ENCODE assay signal across 8 cellular contexts in the genomic region with DNA sequence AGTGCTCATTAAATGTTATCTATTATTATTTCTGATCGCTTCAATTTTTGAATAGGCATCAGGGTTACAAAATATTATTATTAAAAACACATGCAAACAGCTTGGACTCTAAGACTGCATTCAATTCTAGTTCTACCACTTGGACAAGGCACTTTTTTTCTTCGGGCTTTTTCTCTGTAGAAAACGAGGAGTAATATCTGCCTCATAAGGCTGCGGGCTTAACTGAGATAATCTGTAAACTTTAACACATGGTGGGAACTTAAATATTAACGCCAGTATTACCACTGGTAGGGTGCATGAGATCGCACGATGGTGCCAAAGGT. TPM values are rescaled to one million over a fixed set of nuclear protein-coding genes. Genes with fewer than 3 reads are reported as not detected.
DNase-seq lines count a peak whose midpoint lies in the region; ATAC-seq, FAIRE-seq and TF ChIP-seq lines count a peak whose summit lies in the region.

No MANE protein-coding gene starts in this region.

- FAIRE-seq in pancreas (lab: Jason Lieb, UNC) = no peak

- peak overlapping the region; percentile 73 for H2AFZ ChIP-seq in ACC112 (ENCODE audit: low read length, unreplicated experiment)

- H3K4me1 ChIP-seq in ACC112 (ENCODE audit: control insufficient read depth, insufficient read depth, low read length, unreplicated experiment) (peaks cover 43% of the 10 kb centered on the region), NT2/D1 (ENCODE audit: insufficient read depth, insufficient read length) (no peaks in the 10 kb centered on the region), pancreas (peaks cover 0 to 3% (median 2%) of the 10 kb centered on the region in 3 donors)

- WGBS in pancreas, 2 donors = 2% methylated on average over 7 of the region's 7 CpGs

- peaks cover 45% of the 10 kb centered on the region for H3K79me2 ChIP-seq in ACC112 (ENCODE audit: control insufficient read depth, insufficient read depth, low read length, unreplicated experiment)

- H3K9ac ChIP-seq in NT2/D1 (ENCODE audit: insufficient read length, low read depth) = peak overlapping the region; percentile 92

- no peaks in the 10 kb centered on the region for H3K27me3 ChIP-seq in ACC112 (ENCODE audit: insufficient read depth, low read length)
- H3K27me3 ChIP-seq in NT2/D1 (ENCODE audit: insufficient read depth, insufficient read length) = no peaks in the 10 kb centered on the region
- no peaks in the 10 kb centered on the region for H3K27me3 ChIP-seq in pancreas

- intact Hi-C loops in pancreas (cut with DNase I) = no loop called here

- H3K36me3 ChIP-seq in ACC112 (ENCODE audit: insufficient read depth, low read length) (peaks cover 2% of the 10 kb centered on the region; the same call in 1 of the 2 replicates), NT2/D1 (ENCODE audit: insufficient read depth, insufficient read length, low read length) (peaks cover 21% of the 10 kb centered on the region), pancreas (no peaks in the 10 kb centered on the region)

- DNase-seq in NT2/D1 (ENCODE audit: low read depth, low spot score) = no peak
- DNase-seq in pancreas = no peak
- DNase-seq in NCI-H1436 (lab: John Stamatoyannopoulos, UW) = no peak
- DNase-seq in SW480 (ENCODE audit: low spot score) = no peak

- H3K4me3 ChIP-seq in ACC112 (ENCODE audit: low read depth, low read length) (peak overlapping the region; percentile 99), NT2/D1 (ENCODE audit: insufficient read length, low read depth) (peak overlapping the region; percentile 88), pancreas (peak overlapping the region; percentile 52 to 72 (median 68))

- TF ChIP-seq CTCF in pancreas (IDR thresholded peaks at IDR 0.05) = no peak

- H3K9me3 ChIP-seq in NT2/D1 (ENCODE audit: insufficient read depth, low read length) (no peaks in the 10 kb centered on the region), pancreas (no peaks in the 10 kb centered on the region)

- ATAC-seq in GM21515 (IDR thresholded peaks at IDR 0.05; ENCODE audit: unreplicated experiment) = peak; percentile 35
- peak; percentile 5 for ATAC-seq in esophagus mucosa
- ATAC-seq in pancreas = peak in 2 of 4 donors; percentile 32 to 50
- ATAC-seq in GM18858 (IDR thresholded peaks at IDR 0.05; ENCODE audit: unreplicated experiment) = no peak

- H3K27ac ChIP-seq in ACC112 (ENCODE audit: low read depth, low read length) = peak overlapping the region; percentile 63
- H3K27ac ChIP-seq in pancreas = peak overlapping the region in 3 of 4 donors; percentile 1 to 77 (median 53)

RNA-seq across cellular contexts. Expression of a gene that starts 0.5 kb away (rescaled TPM):
- total RNA-seq in esophagus mucosa (15.0 TPM), pancreas (1 to 10 TPM; 2.1 to 4.3 (median 2.7) TPM)
- polyA plus RNA-seq in pancreas = 1 to 10 TPM; 2.0 to 4.8 TPM

RNA-seq across cellular contexts. Expression of a gene that starts 54.0 kb away (rescaled TPM):
- total RNA-seq in esophagus mucosa (2.2 TPM), pancreas (10 to 100 TPM in 1 of 6 donors, 1 to 10 TPM in 5; 1.5 to 15.6 (median 3.4) TPM)
- polyA plus RNA-seq in pancreas = 1 to 10 TPM in 1 of 2 donors, under 1 TPM in 1; 0.73 to 1.1 TPM
